ENCODE assay signal across 1 cellular context in genomic region chr11:119332111-119332765, GRCh38.
TF ChIP-seq lines count a peak whose summit lies in the region.

No MANE protein-coding gene starts in this region.

TF ChIP-seq in K562, 482 proteins besides CTCF, POLR2A, EP300 and RAD21:
- TF ChIP-seq MAZ (CRISPR knock-in tag; conservative IDR thresholded peaks at IDR 0.05 in 1 of 2, IDR thresholded peaks at IDR 0.05 in 1 of 2) (no peak), NR2C1 (IDR thresholded peaks at IDR 0.05) (no peak), NR2C1 (tag; IDR thresholded peaks at IDR 0.05) (no peak), NFYB (IDR thresholded peaks at IDR 0.05; ENCODE audit: extremely low read depth, insufficient read length) (no peak), RBM14 (IDR thresholded peaks at IDR 0.05; ENCODE audit: borderline replicate concordance, insufficient read depth, low read depth, low read length) (no peak), ZBTB11 (CRISPR knock-in tag; IDR thresholded peaks at IDR 0.05) (no peak), CHCHD3 (CRISPR knock-in tag; IDR thresholded peaks at IDR 0.05) (no peak), SIX5 (IDR thresholded peaks at IDR 0.05; ENCODE audit: borderline replicate concordance in 1 of 2, insufficient read depth in 1 of 2, low read depth in 1 of 2, low read length in 2 of 2) (no peak), MYC (IDR thresholded peaks at IDR 0.05; ENCODE audit: low read depth, low read length) (no peak), MYC (CRISPR knock-in tag; IDR thresholded peaks at IDR 0.05; ENCODE audit: borderline replicate concordance, low read depth) (no peak)
